20 cellular contexts compared by ENCODE assay signal in genomic region chr3:166743463-166744134, GRCh38.
DNase-seq lines count a peak whose midpoint lies in the region; ATAC-seq and TF ChIP-seq lines count a peak whose summit lies in the region.
"Had no signal": no experiment of that assay in that cellular context is flagged by ENCODE, and none has a peak within 500 bp of the region (broad histone marks: within the 10 kb centered on the region; RNA-seq: fewer than 3 reads in every experiment).

No MANE protein-coding gene starts in this region.

- peaks cover 13 to 15% of the 10 kb centered on the region in 2 experiments for H3K4me1 Mint-ChIP-seq in H9
- H3K4me1 Mint-ChIP-seq: B cell; CD4-positive, CD25-positive, alpha-beta regulatory T cell had no signal

- H3K27me3 ChIP-seq in H9 (ENCODE audit: insufficient read depth, low read length) (no peaks in the 10 kb centered on the region), SU-DHL-6 (ENCODE audit: low read length) (no peaks in the 10 kb centered on the region), iPS-15b (ENCODE audit: control insufficient read depth, insufficient read depth, low read length) (no peaks in the 10 kb centered on the region), neuronal stem cell (ENCODE audit: control insufficient read depth in 3 of 3, insufficient read depth in 3 of 3, low read depth in 1 of 3, low read length in 3 of 3) (no peaks in the 10 kb centered on the region), WERI-Rb-1 (ENCODE audit: insufficient read depth, low read depth, severe bottlenecking) (no peaks in the 10 kb centered on the region)

- H3K9ac ChIP-seq in H9 (ENCODE audit: extremely low read depth, insufficient read length, low read length) (no peak overlapping the region), SU-DHL-6 (ENCODE audit: low read length) (no peak overlapping the region), iPS-15b (ENCODE audit: low read depth, low read length) (peak overlapping the region; percentile 0), neuronal stem cell (ENCODE audit: low read depth, low read length, poor library complexity) (no peak overlapping the region)

- H2AFZ ChIP-seq in H9 (ENCODE audit: low read length) (peak overlapping the region; percentile 94), SU-DHL-6 (ENCODE audit: low read depth, low read length, severe bottlenecking) (peak overlapping the region; percentile 82), neuronal stem cell (ENCODE audit: low read length) (peak overlapping the region; percentile 88)

- H3K4me3 ChIP-seq in SU-DHL-6 (ENCODE audit: insufficient read depth, low read length, poor library complexity, severe bottlenecking) (no peak overlapping the region), iPS-15b (ENCODE audit: low read depth, low read length) (no peak overlapping the region), neuronal stem cell (ENCODE audit: low read length in 2 of 2) (peak overlapping the region in 1 of 2 donors; percentile 2), WERI-Rb-1 (ENCODE audit: low read depth, low read length) (no peak overlapping the region)
- H3K4me3 ChIP-seq: HAP-1 had no signal

- H3K27ac ChIP-seq in H9 (ENCODE audit: insufficient read length, low read depth, low read length) (no peak overlapping the region), SU-DHL-6 (ENCODE audit: low read depth, low read length) (no peak overlapping the region), neuronal stem cell (replicated peaks; ENCODE audit: low read length) (no peak overlapping the region), WERI-Rb-1 (no peak overlapping the region)
- H3K27ac ChIP-seq: HL-60 had no signal

- no peaks in the 10 kb centered on the region for H3F3A ChIP-seq in SU-DHL-6 (ENCODE audit: insufficient read depth)

- no peaks in the 10 kb centered on the region for H3K36me3 ChIP-seq in SU-DHL-6 (ENCODE audit: low read length)
- H3K36me3 ChIP-seq in iPS-15b (ENCODE audit: control insufficient read depth, insufficient read depth, low read length): no peaks in the 10 kb centered on the region
- no peaks in the 10 kb centered on the region for H3K36me3 ChIP-seq in neuronal stem cell (replicated peaks in 1 of 2; ENCODE audit: control insufficient read depth in 2 of 2, insufficient read depth in 2 of 2, low read length in 2 of 2)
- no peaks in the 10 kb centered on the region for H3K36me3 ChIP-seq in WERI-Rb-1
- H3K36me3 ChIP-seq: HAP-1 had no signal

- H3K79me2 ChIP-seq in H9 (ENCODE audit: insufficient read depth, low read length) (no peaks in the 10 kb centered on the region), SU-DHL-6 (ENCODE audit: insufficient read depth, low read length) (no peaks in the 10 kb centered on the region)

- H3K4me1 ChIP-seq in H9 (ENCODE audit: insufficient read depth, low read length) (no peaks in the 10 kb centered on the region; the same call in 1 of the 2 replicates), iPS-15b (ENCODE audit: control insufficient read depth, insufficient read depth, low read length) (peaks cover 5% of the 10 kb centered on the region), neuronal stem cell (ENCODE audit: control insufficient read depth in 2 of 2, insufficient read depth in 1 of 2, low read depth in 1 of 2, low read length in 2 of 2) (peaks cover 2 to 6% of the 10 kb centered on the region in 2 donors)
- H3K4me1 ChIP-seq: HAP-1 had no signal

- H2BK5ac ChIP-seq in H9 (ENCODE audit: insufficient read length, low read length): no peak overlapping the region
- H2BK5ac ChIP-seq in neuronal stem cell (ENCODE audit: low read length): no peak overlapping the region

- H3K27me3 Mint-ChIP-seq in H9 (ENCODE audit: low read depth): no peaks in the 10 kb centered on the region
- H3K27me3 Mint-ChIP-seq: B cell; CD4-positive, CD25-positive, alpha-beta regulatory T cell had no signal

- no peak overlapping the region for H3T11ph ChIP-seq in H9 (ENCODE audit: low read length)

- no peak overlapping the region for H3K4me2 ChIP-seq in H9 (ENCODE audit: insufficient read depth, insufficient read length, low read length)
- peak overlapping the region; percentile 24 for H3K4me2 ChIP-seq in SU-DHL-6 (ENCODE audit: low read depth, low read length, poor library complexity, severe bottlenecking)
- no peak overlapping the region for H3K4me2 ChIP-seq in neuronal stem cell (ENCODE audit: insufficient read depth, low read length, poor library complexity, severe bottlenecking)

- H2BK20ac ChIP-seq in H9 (ENCODE audit: low read depth, low read length, poor library complexity, severe bottlenecking): no peak overlapping the region

- TF ChIP-seq CTCF in H9 (conservative IDR thresholded peaks at IDR 0.05) (no peak), SU-DHL-6 (IDR thresholded peaks at IDR 0.05; ENCODE audit: insufficient read depth, low read length, poor library complexity, severe bottlenecking) (no peak), WERI-Rb-1 (IDR thresholded peaks at IDR 0.05; ENCODE audit: low read depth, low read length) (no peak)

- H3K9me3 Mint-ChIP-seq in H9: no peaks in the 10 kb centered on the region; a peak in 1 of 5 replicates

- no peak overlapping the region for H4K5ac ChIP-seq in H9 (ENCODE audit: insufficient read length, low read depth, low read length)

- no peaks in the 10 kb centered on the region for H3K36me3 Mint-ChIP-seq in H9 (ENCODE audit: insufficient read depth in 1 of 3, low read depth in 3 of 3)
- H3K36me3 Mint-ChIP-seq: CD4-positive, CD25-positive, alpha-beta regulatory T cell had no signal

- H4K91ac ChIP-seq in H9 (ENCODE audit: insufficient read length, low read depth, low read length) (no peak overlapping the region), neuronal stem cell (ENCODE audit: low read depth, low read length, poor library complexity) (no peak overlapping the region)

- no peaks in the 10 kb centered on the region for H3K23me2 ChIP-seq in H9 (ENCODE audit: insufficient read length, low read depth, low read length, poor library complexity, severe bottlenecking)

- WGBS in H9 (ENCODE audit: extremely low coverage, insufficient read length, low lambda C conversion rate): no CpG with 5 or more reads among the region's 2 CpGs
- no CpG with 5 or more reads among the region's 2 CpGs for WGBS in neuronal stem cell (ENCODE audit: extremely low coverage in 2 of 2, insufficient read length in 2 of 2, insufficient replicate concordance in 1 of 2), 2 donors

- H3K79me1 ChIP-seq in H9 (ENCODE audit: insufficient read depth, low read depth, low read length, poor library complexity, severe bottlenecking) (no peaks in the 10 kb centered on the region), neuronal stem cell (ENCODE audit: low read depth, low read length) (no peaks in the 10 kb centered on the region)

- H3K4me3 Mint-ChIP-seq in H9: no peak overlapping the region
- H3K4me3 Mint-ChIP-seq: B cell; CD4-positive, CD25-positive, alpha-beta regulatory T cell had no signal

- no peak overlapping the region for H3K18ac ChIP-seq in H9 (ENCODE audit: insufficient read length, low read depth, low read length)
- H3K18ac ChIP-seq in neuronal stem cell (ENCODE audit: low read length): no peak overlapping the region

- no peaks in the 10 kb centered on the region for H3K9me2 ChIP-seq in SU-DHL-6 (replicated peaks; ENCODE audit: insufficient read depth, low read length)

- H2BK120ac ChIP-seq in H9 (ENCODE audit: low read depth, low read length, poor library complexity, severe bottlenecking) (peak overlapping the region; percentile 36), neuronal stem cell (ENCODE audit: low read depth, low read length) (no peak overlapping the region)

- H4K20me1 ChIP-seq in H9 (ENCODE audit: control insufficient read depth, insufficient read depth, insufficient read length) (no peaks in the 10 kb centered on the region), SU-DHL-6 (ENCODE audit: low read depth, low read length) (no peaks in the 10 kb centered on the region)

- H3K4ac ChIP-seq in H9 (ENCODE audit: low read depth, low read length): no peak overlapping the region
- H3K4ac ChIP-seq in neuronal stem cell (ENCODE audit: low read length): no peak overlapping the region

- H3K56ac ChIP-seq in H9 (ENCODE audit: insufficient read length, low read depth, low read length): no peak overlapping the region

- no peak for ATAC-seq in esophagus mucosa

- no peak overlapping the region for H2BK12ac ChIP-seq in H9 (ENCODE audit: insufficient read length, low read depth, low read length)
- H2BK12ac ChIP-seq in neuronal stem cell (ENCODE audit: low read length): no peak overlapping the region

- H3K14ac ChIP-seq in H9 (ENCODE audit: insufficient read depth, low read length) (no peak overlapping the region), neuronal stem cell (ENCODE audit: low read length) (no peak overlapping the region)

- H3K27ac Mint-ChIP-seq in H9: peak overlapping the region; percentile 87 to 96 (median 92); a peak in 6 of 7 replicates
- H3K27ac Mint-ChIP-seq: B cell; CD4-positive, CD25-positive, alpha-beta regulatory T cell had no signal

- H3K23ac ChIP-seq in H9 (ENCODE audit: insufficient read length, low read depth, low read length) (no peak overlapping the region), neuronal stem cell (ENCODE audit: low read depth, low read length, poor library complexity) (no peak overlapping the region)

- H2AK5ac ChIP-seq in H9 (ENCODE audit: insufficient read length, low read length) (no peak overlapping the region), neuronal stem cell (ENCODE audit: low read depth, low read length) (no peak overlapping the region)

- H3K9me3 ChIP-seq in H9 (ENCODE audit: control insufficient read depth, low read depth, low read length) (no peaks in the 10 kb centered on the region), SU-DHL-6 (ENCODE audit: insufficient read depth, low read length) (no peaks in the 10 kb centered on the region), iPS-15b (ENCODE audit: control insufficient read depth, insufficient read depth, low read length) (no peaks in the 10 kb centered on the region), neuronal stem cell (replicated peaks in 1 of 2; ENCODE audit: control insufficient read depth in 2 of 2, insufficient read depth in 1 of 2, low read depth in 1 of 2, low read length in 2 of 2) (no peaks in the 10 kb centered on the region), WERI-Rb-1 (ENCODE audit: severe bottlenecking) (no peaks in the 10 kb centered on the region)
- H3K9me3 ChIP-seq: HAP-1 had no signal

- DNase-seq in H9 (no peak), neuronal stem cell (ENCODE audit: low spot score) (peak; percentile 3), WERI-Rb-1 (no peak), NCI-H1048 (lab: John Stamatoyannopoulos, UW) (no peak)
- DNase-seq: CD4-positive, CD25-positive, alpha-beta regulatory T cell; EL; KG1; NCI-H1694; NCI-H2081; NCI-H2171; NCI-H526; OCI-M1; Right ventricle myocardium superior; SW 1271 had no signal

- no peak overlapping the region for H2BK15ac ChIP-seq in H9 (ENCODE audit: low read depth, low read length)
- H2BK15ac ChIP-seq in neuronal stem cell (ENCODE audit: low read length): no peak overlapping the region

- H4K8ac ChIP-seq in H9 (replicated peaks; ENCODE audit: insufficient read length, low read depth, low read length) (no peak overlapping the region), neuronal stem cell (ENCODE audit: low read depth, low read length) (no peak overlapping the region)
